In the genomic region with DNA sequence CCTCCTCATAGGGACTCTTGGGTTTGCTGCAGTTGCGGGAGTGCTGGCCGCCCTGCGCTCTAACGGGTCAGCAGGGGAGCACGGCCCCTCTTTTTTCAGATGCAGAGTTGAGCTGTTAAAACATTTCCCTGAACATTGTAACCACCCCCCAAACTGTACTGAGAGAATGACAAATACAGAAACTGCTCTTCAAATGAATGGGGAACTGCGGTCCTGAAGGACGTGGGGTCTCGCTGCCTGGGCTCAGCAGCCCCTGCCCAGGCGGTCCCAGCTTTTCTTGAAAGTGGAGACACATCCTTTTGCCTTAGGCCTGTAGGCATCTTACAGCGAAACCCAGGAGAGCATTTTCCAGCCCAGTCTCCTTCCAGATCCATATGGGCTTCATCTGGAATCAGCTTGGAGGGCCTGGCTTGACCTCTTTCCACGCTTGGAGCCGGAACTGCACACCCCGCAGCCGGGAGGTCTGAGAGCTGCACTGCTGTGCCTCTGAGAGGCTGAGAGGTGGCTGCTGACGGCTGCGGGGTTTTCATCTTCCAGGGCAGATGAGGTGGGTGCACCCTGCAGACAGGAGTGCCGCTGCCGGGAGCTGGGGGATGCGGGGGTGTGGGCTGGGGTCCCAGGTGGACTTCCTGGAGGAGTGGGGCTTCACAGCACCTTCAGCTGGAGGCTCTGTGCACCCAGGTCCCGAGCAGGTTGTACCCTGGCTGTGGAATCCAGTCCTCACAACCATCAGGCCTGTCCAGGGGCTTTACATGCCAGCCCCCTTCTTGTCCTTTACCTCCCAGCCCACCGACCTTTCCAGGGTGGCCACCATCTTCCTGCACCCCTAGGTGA, we compare ENCODE assay signal across 13 cellular contexts. TPM values are rescaled to one million over a fixed set of nuclear protein-coding genes. Genes with fewer than 3 reads are reported as not detected.
DNase-seq lines count a peak whose midpoint lies in the region; ATAC-seq and TF ChIP-seq lines count a peak whose summit lies in the region.
"Had no signal": no experiment of that assay in that cellular context is flagged by ENCODE, and none has a peak within 500 bp of the region (broad histone marks: within the 10 kb centered on the region; RNA-seq: fewer than 3 reads in every experiment).

No MANE protein-coding gene starts in this region.

- DNase-seq in activated T-cell treated with anti-CD3 and anti-CD28 coated beads, Interleukin-2, amount 50 U/mL, for 4 hours = no peak
- DNase-seq in activated T-cell treated with anti-CD3 and anti-CD28 coated beads, Interleukin-2, amount 50 U/mL, for 48 hours = no peak
- no peak for DNase-seq in NT2/D1 (ENCODE audit: low read depth, low spot score)
- no peak for DNase-seq in stimulated activated effector memory CD8-positive, alpha-beta T cell treated with anti-CD3 and anti-CD28 coated beads, Interleukin-12 subunit alpha, Interleukin-12 subunit beta, amount 100 ng/mL, for 72 hours (ENCODE audit: low spot score in 2 of 2)
- no peak for DNase-seq in activated CD8-positive, alpha-beta memory T cell treated with anti-CD3 and anti-CD28 coated beads, Interleukin-2, amount 50 U/mL, for 48 hours
- DNase-seq: activated gamma-delta T cell treated with Interleukin-2 at 50 U/mL for 16 hours; stimulated activated CD4-positive, alpha-beta T cell treated with anti-CD3 and anti-CD28 coated beads, Interleukin-2, amount 100 ng/mL, for 48 hours had no signal

- no peak overlapping the region for H3K9ac ChIP-seq in NT2/D1 (ENCODE audit: insufficient read length, low read depth)

- no peaks in the 10 kb centered on the region for H3K36me3 Mint-ChIP-seq in activated T-cell treated with anti-CD3 and anti-CD28 coated beads, Interleukin-2, amount 50 U/mL, for 4 hours (ENCODE audit: insufficient read depth)
- no peaks in the 10 kb centered on the region for H3K36me3 Mint-ChIP-seq in stimulated activated effector memory CD8-positive, alpha-beta T cell treated with anti-CD3 and anti-CD28 coated beads, Interleukin-12 subunit alpha, Interleukin-12 subunit beta, amount 100 ng/mL, for 72 hours

- no peak for ATAC-seq in activated T-cell treated with anti-CD3 and anti-CD28 coated beads, Interleukin-2, amount 50 U/mL, for 4 hours
- ATAC-seq in gastroesophageal sphincter (no peak), GM18868 (IDR thresholded peaks at IDR 0.05; ENCODE audit: unreplicated experiment) (no peak), GM21737 (IDR thresholded peaks at IDR 0.05; ENCODE audit: unreplicated experiment) (no peak)
- ATAC-seq in stimulated activated effector memory CD8-positive, alpha-beta T cell treated with anti-CD3 and anti-CD28 coated beads, Interleukin-12 subunit alpha, Interleukin-12 subunit beta, amount 100 ng/mL, for 72 hours = peak; percentile 33

- H3K27me3 Mint-ChIP-seq in activated T-cell treated with anti-CD3 and anti-CD28 coated beads, Interleukin-2, amount 50 U/mL, for 4 hours (ENCODE audit: low read depth) = peaks cover 3% of the 10 kb centered on the region

- TF ChIP-seq POLR2A in gastroesophageal sphincter (IDR thresholded peaks at IDR 0.05) = no peak

- peaks cover 52% of the 10 kb centered on the region for H3K4me1 ChIP-seq in NT2/D1 (ENCODE audit: insufficient read depth, insufficient read length)
- H3K4me1 ChIP-seq in gastroesophageal sphincter = peaks cover 0 to 84% (median 30%) of the 10 kb centered on the region in 3 donors

- H3K27ac ChIP-seq in gastroesophageal sphincter = peak overlapping the region in 3 of 4 donors; percentile 83 to 90 (median 84)

- WGBS in gastroesophageal sphincter (ENCODE audit: low coverage in 1 of 2), 2 donors = 48 to 94% methylated on average over 4 to 6 of the region's 21 CpGs

- H3K4me3 ChIP-seq in NT2/D1 (ENCODE audit: insufficient read length, low read depth) = peak overlapping the region; percentile 36
- no peak overlapping the region for H3K4me3 ChIP-seq in gastroesophageal sphincter

- no peaks in the 10 kb centered on the region for H3K9me3 Mint-ChIP-seq in activated T-cell treated with anti-CD3 and anti-CD28 coated beads, Interleukin-2, amount 50 U/mL, for 4 hours
- no peaks in the 10 kb centered on the region for H3K9me3 Mint-ChIP-seq in stimulated activated effector memory CD8-positive, alpha-beta T cell treated with anti-CD3 and anti-CD28 coated beads, Interleukin-12 subunit alpha, Interleukin-12 subunit beta, amount 100 ng/mL, for 72 hours

- H3K4me1 Mint-ChIP-seq in activated T-cell treated with anti-CD3 and anti-CD28 coated beads, Interleukin-2, amount 50 U/mL, for 4 hours (ENCODE audit: low read depth) = peaks cover 7% of the 10 kb centered on the region
- peaks cover 5% of the 10 kb centered on the region for H3K4me1 Mint-ChIP-seq in stimulated activated effector memory CD8-positive, alpha-beta T cell treated with anti-CD3 and anti-CD28 coated beads, Interleukin-12 subunit alpha, Interleukin-12 subunit beta, amount 100 ng/mL, for 72 hours

- H3K9me3 ChIP-seq in NT2/D1 (ENCODE audit: insufficient read depth, low read length) (no peaks in the 10 kb centered on the region), gastroesophageal sphincter (no peaks in the 10 kb centered on the region)
- H3K9me3 ChIP-seq: HAP-1 had no signal

- H3K36me3 ChIP-seq in NT2/D1 (ENCODE audit: insufficient read depth, insufficient read length, low read length) (peaks cover 4% of the 10 kb centered on the region), gastroesophageal sphincter (no peaks in the 10 kb centered on the region)
- H3K36me3 ChIP-seq: HAP-1 had no signal

- TF ChIP-seq CTCF in gastroesophageal sphincter (IDR thresholded peaks at IDR 0.05) = no peak

- no peak for TF ChIP-seq EP300 in gastroesophageal sphincter (IDR thresholded peaks at IDR 0.05)

- H3K27me3 ChIP-seq in NT2/D1 (ENCODE audit: insufficient read depth, insufficient read length) = peaks cover 33% of the 10 kb centered on the region
- no peaks in the 10 kb centered on the region for H3K27me3 ChIP-seq in gastroesophageal sphincter

- H3K27ac Mint-ChIP-seq in stimulated activated effector memory CD8-positive, alpha-beta T cell treated with anti-CD3 and anti-CD28 coated beads, Interleukin-12 subunit alpha, Interleukin-12 subunit beta, amount 100 ng/mL, for 72 hours = no peak overlapping the region

- peak overlapping the region; percentile 51 for H3K4me3 Mint-ChIP-seq in activated T-cell treated with anti-CD3 and anti-CD28 coated beads, Interleukin-2, amount 50 U/mL, for 4 hours
- peak overlapping the region; percentile 62 for H3K4me3 Mint-ChIP-seq in stimulated activated effector memory CD8-positive, alpha-beta T cell treated with anti-CD3 and anti-CD28 coated beads, Interleukin-12 subunit alpha, Interleukin-12 subunit beta, amount 100 ng/mL, for 72 hours

RNA-seq across cellular contexts. Expression of gene AGPAT2, which starts 1.2 kb away (rescaled TPM):
- total RNA-seq in activated T-cell treated with anti-CD3 and anti-CD28 coated beads, Interleukin-2, amount 50 U/mL, for 4 hours = 10 to 100 TPM; 11.4 to 14.3 (median 11.7) TPM
- 10 to 100 TPM; 28.8 to 43.6 (median 38.4) TPM for total RNA-seq in gastroesophageal sphincter

RNA-seq across cellular contexts. Expression of gene DIPK1B, which starts 23.9 kb away (rescaled TPM):
- under 1 TPM in 2 of 3 donors, not detected in 1; 0.16 to 0.18 TPM for total RNA-seq in activated T-cell treated with anti-CD3 and anti-CD28 coated beads, Interleukin-2, amount 50 U/mL, for 4 hours
- 10 to 100 TPM in 2 of 4 donors, 1 to 10 TPM in 2; 7.8 to 24.4 (median 11.2) TPM for total RNA-seq in gastroesophageal sphincter

RNA-seq across cellular contexts. Expression of gene EGFL7, which starts 25.8 kb away (rescaled TPM):
- total RNA-seq in activated T-cell treated with anti-CD3 and anti-CD28 coated beads, Interleukin-2, amount 50 U/mL, for 4 hours = 1 to 10 TPM; 2.3 to 4.3 (median 3.2) TPM
- total RNA-seq in gastroesophageal sphincter = 10 to 100 TPM; 38.8 to 81.0 (median 56.4) TPM

RNA-seq across cellular contexts. Expression of gene LCN10, which starts 54.2 kb away (rescaled TPM):
- 1 to 10 TPM in 2 of 3 donors, under 1 TPM in 1; 0.82 to 2.4 (median 2.1) TPM for total RNA-seq in activated T-cell treated with anti-CD3 and anti-CD28 coated beads, Interleukin-2, amount 50 U/mL, for 4 hours
- total RNA-seq in gastroesophageal sphincter = 10 to 100 TPM in 2 of 4 donors, 1 to 10 TPM in 2; 3.9 to 16.5 (median 9.9) TPM
- total RNA-seq: NCI-H460 had no signal

RNA-seq across cellular contexts. Expression of gene LCN6, which starts 59.8 kb away (rescaled TPM):
- total RNA-seq in activated T-cell treated with anti-CD3 and anti-CD28 coated beads, Interleukin-2, amount 50 U/mL, for 4 hours = not detected
- 10 to 100 TPM; 16.2 to 31.4 (median 22.7) TPM for total RNA-seq in gastroesophageal sphincter
- total RNA-seq: NCI-H460; T-helper 2 cell treated with Interferon-gamma antibody and Interleukin-4, amounts not matched to agents 100 ng/mL and 5 ng/mL, for 36 hours had no signal

Comparison
In these comparisons a context has a peak if more than half of its experiments do, and no peak if none do; other contexts are left out.
1. RNA of gene DIPK1B, which starts 23.9 kb away (total RNA-seq): 7.8 to 24.4 TPM in gastroesophageal sphincter; 0.16 to 0.18 TPM in activated T-cell treated with anti-CD3 and anti-CD28 coated beads, Interleukin-2, amount 50 U/mL, for 4 hours; every median in the first group is over 4 times any median in the second.
2. RNA of gene EGFL7, which starts 25.8 kb away (total RNA-seq): 38.8 to 81.0 TPM in gastroesophageal sphincter; 2.3 to 4.3 TPM in activated T-cell treated with anti-CD3 and anti-CD28 coated beads, Interleukin-2, amount 50 U/mL, for 4 hours; every median in the first group is over 4 times any median in the second.